Comparison of ENCODE assay signal across 18 cellular contexts in genomic region chrX:10137516-10137915, GRCh38. TPM values are rescaled to one million over a fixed set of nuclear protein-coding genes. Genes with fewer than 3 reads are reported as not detected.
"Had no signal": no experiment of that assay in that cellular context is flagged by ENCODE, and none has a peak within 500 bp of the region (broad histone marks: within the 10 kb centered on the region; RNA-seq: fewer than 3 reads in every experiment).

No MANE protein-coding gene starts in this region.

- H3K36me3 Mint-ChIP-seq: activated naive CD4-positive, alpha-beta T cell treated with anti-CD3 and anti-CD28 coated beads, Interleukin-2, amount 50 U/mL, for 72 hours had no signal

- H3K9me3 Mint-ChIP-seq: activated naive CD4-positive, alpha-beta T cell treated with anti-CD3 and anti-CD28 coated beads, Interleukin-2, amount 50 U/mL, for 72 hours; naive thymus-derived CD8-positive, alpha-beta T cell had no signal

- ATAC-seq: activated naive CD4-positive, alpha-beta T cell treated with anti-CD3 and anti-CD28 coated beads, Interleukin-2, amount 50 U/mL, for 72 hours; naive thymus-derived CD8-positive, alpha-beta T cell; stimulated activated naive CD8-positive, alpha-beta T cell treated with anti-CD3 and anti-CD28 coated beads, Interleukin-15, Interleukin-2, amounts not matched to agents 100 U/mL and 50 U/mL, for 24 hours; upper lobe of right lung had no signal

- FAIRE-seq: bronchial epithelial cell, kidney had no signal

- H3K9me3 ChIP-seq: adrenal gland, esophagus muscularis mucosa, upper lobe of right lung had no signal

- H3K4me2 ChIP-seq: neural progenitor cell had no signal

- H3K27me3 ChIP-seq: adrenal gland, esophagus muscularis mucosa, neural progenitor cell, upper lobe of right lung had no signal

- H3K4me3 Mint-ChIP-seq: naive thymus-derived CD8-positive, alpha-beta T cell; neural progenitor cell had no signal

- DNase-seq: activated CD4-positive, CD25-positive, alpha-beta regulatory T cell treated with anti-CD3 and anti-CD28 coated beads, Interleukin-2, amount 50 U/mL, for 72 hours; activated gamma-delta T cell treated with Interleukin-2 at 50 U/mL for 16 hours; activated T-cell treated with anti-CD3 and anti-CD28 coated beads, Interleukin-2, amount 50 U/mL, for 1 hour; adrenal gland; cerebellar nuclear complex; kidney; naive thymus-derived CD8-positive, alpha-beta T cell; stimulated activated CD4-positive, alpha-beta T cell treated with anti-CD3 and anti-CD28 coated beads, Interleukin-4, amount 100 ng/mL, for 24 hours; stimulated activated naive CD8-positive, alpha-beta T cell treated with anti-CD3 and anti-CD28 coated beads, Interleukin-15, Interleukin-2, amounts not matched to agents 100 U/mL and 50 U/mL, for 24 hours; upper lobe of right lung; WERI-Rb-1 had no signal

- H3K4me3 ChIP-seq: adrenal gland, coronary artery, esophagus muscularis mucosa, lung, neural progenitor cell, upper lobe of right lung had no signal

- H3K36me3 ChIP-seq: neural progenitor cell, WERI-Rb-1 had no signal

- H3K27ac Mint-ChIP-seq: activated naive CD4-positive, alpha-beta T cell treated with anti-CD3 and anti-CD28 coated beads, Interleukin-2, amount 50 U/mL, for 72 hours; naive thymus-derived CD8-positive, alpha-beta T cell; neural progenitor cell; progenitor cell of endocrine pancreas had no signal

- H3K9ac ChIP-seq: neural progenitor cell had no signal

- H3K27ac ChIP-seq: adrenal gland, coronary artery, esophagus muscularis mucosa, neural progenitor cell, upper lobe of right lung, WERI-Rb-1 had no signal

- H3K27me3 Mint-ChIP-seq: naive thymus-derived CD8-positive, alpha-beta T cell; progenitor cell of endocrine pancreas had no signal

- H3K4me1 Mint-ChIP-seq: naive thymus-derived CD8-positive, alpha-beta T cell; neural progenitor cell had no signal

- H3K4me1 ChIP-seq: adrenal gland, esophagus muscularis mucosa, neural progenitor cell, upper lobe of right lung had no signal

- H2AFZ ChIP-seq: neural progenitor cell had no signal

RNA-seq across cellular contexts. Expression of gene CLCN4, which starts 19.3 kb away (rescaled TPM):
- total RNA-seq: activated naive CD4-positive, alpha-beta T cell treated with anti-CD3 and anti-CD28 coated beads, Interleukin-2, amount 50 U/mL, for 72 hours had no signal
- polyA plus RNA-seq: naive thymus-derived CD8-positive, alpha-beta T cell had no signal
